ENCODE assay signal across 31 cellular contexts in the genomic region with DNA sequence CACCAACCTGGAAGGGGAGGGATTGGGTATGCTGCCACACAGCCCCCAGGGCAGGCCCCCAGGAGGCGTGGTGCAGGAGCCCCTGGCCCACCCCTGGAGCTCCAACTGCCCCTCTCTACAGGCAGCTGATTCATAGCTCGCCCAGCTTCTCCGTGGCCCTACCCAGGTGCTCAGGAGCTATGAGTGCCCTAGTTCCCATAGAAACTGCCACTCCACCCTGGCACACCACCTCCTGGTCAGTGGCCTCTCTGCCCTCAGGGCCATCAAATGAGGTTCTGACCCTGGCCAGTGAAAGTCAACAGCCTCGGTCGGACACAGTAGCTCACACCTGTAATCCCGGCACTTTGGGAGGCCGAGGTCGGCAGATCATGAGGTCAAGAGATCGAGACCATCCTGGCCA. TPM values are rescaled to one million over a fixed set of nuclear protein-coding genes. Genes with fewer than 3 reads are reported as not detected.
"Had no signal": no experiment of that assay in that cellular context is flagged by ENCODE, and none has a peak within 500 bp of the region (broad histone marks: within the 10 kb centered on the region; RNA-seq: fewer than 3 reads in every experiment).

No MANE protein-coding gene starts in this region.

- H3K4me3 ChIP-seq: coronary artery, esophagus muscularis mucosa, gastroesophageal sphincter, heart left ventricle, hepatocyte, left ventricle myocardium inferior, sigmoid colon, stomach, thyroid gland had no signal

- H3K4me3 Mint-ChIP-seq: central memory CD8-positive, alpha-beta T cell; naive thymus-derived CD8-positive, alpha-beta T cell; stimulated activated effector memory CD8-positive, alpha-beta T cell treated with anti-CD3 and anti-CD28 coated beads, Interleukin-12 subunit alpha, Interleukin-12 subunit beta, amount 100 ng/mL, for 72 hours had no signal

- H3K4me1 Mint-ChIP-seq: central memory CD8-positive, alpha-beta T cell; naive thymus-derived CD8-positive, alpha-beta T cell; stimulated activated effector memory CD8-positive, alpha-beta T cell treated with anti-CD3 and anti-CD28 coated beads, Interleukin-12 subunit alpha, Interleukin-12 subunit beta, amount 100 ng/mL, for 72 hours had no signal

- H3K9me3 Mint-ChIP-seq: central memory CD8-positive, alpha-beta T cell; stimulated activated effector memory CD8-positive, alpha-beta T cell treated with anti-CD3 and anti-CD28 coated beads, Interleukin-12 subunit alpha, Interleukin-12 subunit beta, amount 100 ng/mL, for 72 hours had no signal

- H3K27ac ChIP-seq: coronary artery, esophagus muscularis mucosa, foreskin keratinocyte, gastroesophageal sphincter, heart left ventricle, hepatocyte, left ventricle myocardium inferior, neutrophil, parathyroid adenoma, sigmoid colon, stomach, thyroid gland had no signal

- H3K27ac Mint-ChIP-seq: progenitor cell of endocrine pancreas had no signal

- H3K27me3 ChIP-seq: hepatocyte, neutrophil, thyroid gland had no signal

- H3K9me3 ChIP-seq: esophagus muscularis mucosa, gastroesophageal sphincter, heart left ventricle, left ventricle myocardium inferior, neutrophil, sigmoid colon, stomach, thyroid gland had no signal

- DNase-seq: dermis blood vessel endothelial cell; effector memory CD4-positive, alpha-beta T cell; foreskin keratinocyte; heart left ventricle; kidney; left ventricle myocardium inferior; mammary epithelial cell; mesendoderm; naive thymus-derived CD8-positive, alpha-beta T cell; sigmoid colon; stimulated activated CD4-positive, alpha-beta T cell treated with anti-CD3 and anti-CD28 coated beads, Interleukin-2, amount 100 ng/mL, for 24 hours; stimulated activated CD4-positive, alpha-beta T cell treated with anti-CD3 and anti-CD28 coated beads, Interleukin-4, amount 100 ng/mL, for 24 hours; stimulated activated naive CD4-positive, alpha-beta T cell treated with Interleukin-2 at 50 U/mL for 16 hours; stomach; thyroid gland; trophoblast cell had no signal

- H3K4me1 ChIP-seq: esophagus muscularis mucosa, foreskin keratinocyte, gastroesophageal sphincter, heart left ventricle, left ventricle myocardium inferior, parathyroid adenoma, sigmoid colon, stomach, thyroid gland had no signal

- ATAC-seq: foreskin keratinocyte; gastroesophageal sphincter; heart left ventricle; naive thymus-derived CD8-positive, alpha-beta T cell; stimulated activated effector memory CD8-positive, alpha-beta T cell treated with anti-CD3 and anti-CD28 coated beads, Interleukin-12 subunit alpha, Interleukin-12 subunit beta, amount 100 ng/mL, for 72 hours had no signal

- H3K36me3 Mint-ChIP-seq: naive thymus-derived CD8-positive, alpha-beta T cell; stimulated activated effector memory CD8-positive, alpha-beta T cell treated with anti-CD3 and anti-CD28 coated beads, Interleukin-12 subunit alpha, Interleukin-12 subunit beta, amount 100 ng/mL, for 72 hours had no signal

- H3K4me2 ChIP-seq: hepatocyte had no signal

- H3K79me2 ChIP-seq: hepatocyte, parathyroid adenoma had no signal

- H3K36me3 ChIP-seq: esophagus muscularis mucosa, gastroesophageal sphincter, heart left ventricle, left ventricle myocardium inferior, neutrophil, sigmoid colon, stomach, thyroid gland had no signal

- H2AFZ ChIP-seq: hepatocyte, parathyroid adenoma had no signal

RNA-seq across cellular contexts. Expression of a gene that starts 18.0 kb away (rescaled TPM):
- total RNA-seq: dermis blood vessel endothelial cell; endothelial cell of umbilical vein; fibroblast of lung; heart left ventricle; hepatocyte; kidney; left ventricle myocardium inferior; myocyte; naive thymus-derived CD8-positive, alpha-beta T cell; omental fat pad; progenitor cell of endocrine pancreas; skeletal muscle tissue; subcutaneous adipose tissue had no signal
